Comparison of ENCODE assay signal across 11 cellular contexts in the genomic region with DNA sequence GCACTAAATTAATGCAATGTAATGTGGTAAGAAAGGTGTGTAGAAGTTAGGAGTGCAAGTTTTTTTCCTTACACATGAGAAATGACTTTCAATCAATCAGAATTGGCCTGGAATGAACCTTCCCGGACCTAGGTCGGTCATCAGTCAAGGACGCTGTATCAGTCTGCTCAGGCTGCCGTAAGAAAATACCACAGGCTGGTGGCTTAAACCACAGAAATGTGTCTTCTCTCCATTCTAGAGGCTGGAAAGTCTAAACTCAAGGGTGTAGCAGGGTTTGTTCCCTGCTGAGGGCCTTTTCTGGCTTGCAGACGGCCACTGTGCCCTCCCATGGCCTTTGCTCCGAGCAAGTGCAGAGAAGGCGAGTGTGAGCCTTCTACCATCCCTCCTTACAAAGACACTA.
DNase-seq lines count a peak whose midpoint lies in the region; ATAC-seq lines count a peak whose summit lies in the region.
"Had no signal": no experiment of that assay in that cellular context is flagged by ENCODE, and none has a peak within 500 bp of the region (broad histone marks: within the 10 kb centered on the region; RNA-seq: fewer than 3 reads in every experiment).

No MANE protein-coding gene starts in this region.

- no peaks in the 10 kb centered on the region for H3K27me3 ChIP-seq in right cardiac atrium (ENCODE audit: control insufficient read depth, insufficient read depth)
- H3K27me3 ChIP-seq: gastrocnemius medialis, Peyer's patch had no signal

- H3K9me3 Mint-ChIP-seq in activated CD4-positive, alpha-beta memory T cell treated with anti-CD3 and anti-CD28 coated beads, Interleukin-2, amount 10 ng/mL, durations not matched to agents 7 days and 5 days: no peaks in the 10 kb centered on the region
- H3K9me3 Mint-ChIP-seq in stimulated activated naive B cell treated with anti-CD40 and anti-IgM and Interleukin-4, amounts not matched to agents 10 μg/mL and 1 μg/mL and 100 μg/mL, for 72 hours: no peaks in the 10 kb centered on the region

- H3K36me3 Mint-ChIP-seq in activated CD4-positive, alpha-beta memory T cell treated with anti-CD3 and anti-CD28 coated beads, Interleukin-2, amount 10 ng/mL, durations not matched to agents 7 days and 5 days (ENCODE audit: low read depth): peaks cover 55% of the 10 kb centered on the region
- peaks cover 18 to 39% of the 10 kb centered on the region in 2 donors for H3K36me3 Mint-ChIP-seq in stimulated activated naive B cell treated with anti-CD40 and anti-IgM and Interleukin-4, amounts not matched to agents 10 μg/mL and 1 μg/mL and 100 μg/mL, for 72 hours

- H3K9me3 ChIP-seq in right cardiac atrium (ENCODE audit: control insufficient read depth, low read length): no peaks in the 10 kb centered on the region
- H3K9me3 ChIP-seq: gastrocnemius medialis, Peyer's patch had no signal

- peaks cover 4% of the 10 kb centered on the region for H3K4me1 ChIP-seq in right cardiac atrium (ENCODE audit: control insufficient read depth, insufficient read depth, low read length)

- POLR2A ChIA-PET in activated CD4-positive, alpha-beta memory T cell treated with anti-CD3 and anti-CD28 coated beads, Interleukin-2, amount 10 ng/mL, durations not matched to agents 7 days and 5 days (lab: Charles Lee): interaction anchor here (1.2 to 3.5 kb wide), 3 partner anchors 54 to 156 kb away, joined by 4 to 19 read pairs (median 5); no protein-coding TSS in a partner anchor

- CTCF ChIA-PET in activated CD4-positive, alpha-beta memory T cell treated with anti-CD3 and anti-CD28 coated beads, Interleukin-2, amount 10 ng/mL, durations not matched to agents 7 days and 5 days (lab: Charles Lee): interaction anchor here (2.3 kb wide), 1 partner anchor 107 kb away, joined by 7 read pairs; no protein-coding TSS in a partner anchor

- no peak overlapping the region for H3K27ac ChIP-seq in right cardiac atrium (ENCODE audit: low read length)

- no peak overlapping the region for H3K4me3 ChIP-seq in right cardiac atrium (ENCODE audit: low read length)
- H3K4me3 ChIP-seq: gastrocnemius medialis, Peyer's patch had no signal

- ATAC-seq in Right ventricle myocardium inferior (peak; percentile 6), right cardiac atrium (no peak), GM21737 (IDR thresholded peaks at IDR 0.05; ENCODE audit: unreplicated experiment) (no peak)
- no peak for ATAC-seq in stimulated activated naive B cell treated with anti-CD40 and anti-IgM and Interleukin-4, amounts not matched to agents 10 μg/mL and 1 μg/mL and 100 μg/mL, for 72 hours (replicated peaks)
- ATAC-seq: gastrocnemius medialis had no signal

- H3K4me3 Mint-ChIP-seq in activated CD4-positive, alpha-beta memory T cell treated with anti-CD3 and anti-CD28 coated beads, Interleukin-2, amount 10 ng/mL, durations not matched to agents 7 days and 5 days: no peak overlapping the region
- no peak overlapping the region for H3K4me3 Mint-ChIP-seq in stimulated activated naive B cell treated with anti-CD40 and anti-IgM and Interleukin-4, amounts not matched to agents 10 μg/mL and 1 μg/mL and 100 μg/mL, for 72 hours

- intact Hi-C loops in Right ventricle myocardium inferior (cut with DNase I) (loop anchor here (5.0 kb wide), 2 partner anchors 65 to 95 kb away; no protein-coding TSS in a partner anchor), right cardiac atrium (cut with DNase I) (no loop called here)

- 89% methylated on average over 7 of the region's 7 CpGs for WGBS in right cardiac atrium

- DNase-seq in Right ventricle myocardium inferior (ENCODE audit: missing footprints) (no peak), right cardiac atrium (no peak), iris pigment epithelial cell (ENCODE audit: low read depth) (peak; percentile 6), activated gamma-delta T cell treated with Interleukin-2 at 50 U/mL for 16 hours (no peak)
- no peak for DNase-seq in activated CD4-positive, alpha-beta memory T cell treated with anti-CD3 and anti-CD28 coated beads, Interleukin-2, amount 10 ng/mL, durations not matched to agents 7 days and 5 days
- no peak for DNase-seq in stimulated activated naive B cell treated with anti-CD40 and anti-IgM and Interleukin-4, amounts not matched to agents 10 μg/mL and 1 μg/mL and 100 μg/mL, for 72 hours
- DNase-seq in stimulated activated CD4-positive, alpha-beta T cell treated with anti-CD3 and anti-CD28 coated beads, Interleukin-15, amount 100 ng/mL, for 24 hours: no peak
- DNase-seq: gastrocnemius medialis, Kasumi-1 had no signal

- H3K4me1 Mint-ChIP-seq in activated CD4-positive, alpha-beta memory T cell treated with anti-CD3 and anti-CD28 coated beads, Interleukin-2, amount 10 ng/mL, durations not matched to agents 7 days and 5 days: peaks cover 65% of the 10 kb centered on the region
- peaks cover 45 to 74% of the 10 kb centered on the region in 2 donors for H3K4me1 Mint-ChIP-seq in stimulated activated naive B cell treated with anti-CD40 and anti-IgM and Interleukin-4, amounts not matched to agents 10 μg/mL and 1 μg/mL and 100 μg/mL, for 72 hours

- H3K27me3 Mint-ChIP-seq in activated CD4-positive, alpha-beta memory T cell treated with anti-CD3 and anti-CD28 coated beads, Interleukin-2, amount 10 ng/mL, durations not matched to agents 7 days and 5 days: no peaks in the 10 kb centered on the region
- H3K27me3 Mint-ChIP-seq in stimulated activated naive B cell treated with anti-CD40 and anti-IgM and Interleukin-4, amounts not matched to agents 10 μg/mL and 1 μg/mL and 100 μg/mL, for 72 hours: no peaks in the 10 kb centered on the region

- peak overlapping the region; percentile 31 for H3K27ac Mint-ChIP-seq in activated CD4-positive, alpha-beta memory T cell treated with anti-CD3 and anti-CD28 coated beads, Interleukin-2, amount 10 ng/mL, durations not matched to agents 7 days and 5 days
- peak overlapping the region; percentile 84 for H3K27ac Mint-ChIP-seq in stimulated activated naive B cell treated with anti-CD40 and anti-IgM and Interleukin-4, amounts not matched to agents 10 μg/mL and 1 μg/mL and 100 μg/mL, for 72 hours
